25 cellular contexts compared by ENCODE assay signal in the genomic region with DNA sequence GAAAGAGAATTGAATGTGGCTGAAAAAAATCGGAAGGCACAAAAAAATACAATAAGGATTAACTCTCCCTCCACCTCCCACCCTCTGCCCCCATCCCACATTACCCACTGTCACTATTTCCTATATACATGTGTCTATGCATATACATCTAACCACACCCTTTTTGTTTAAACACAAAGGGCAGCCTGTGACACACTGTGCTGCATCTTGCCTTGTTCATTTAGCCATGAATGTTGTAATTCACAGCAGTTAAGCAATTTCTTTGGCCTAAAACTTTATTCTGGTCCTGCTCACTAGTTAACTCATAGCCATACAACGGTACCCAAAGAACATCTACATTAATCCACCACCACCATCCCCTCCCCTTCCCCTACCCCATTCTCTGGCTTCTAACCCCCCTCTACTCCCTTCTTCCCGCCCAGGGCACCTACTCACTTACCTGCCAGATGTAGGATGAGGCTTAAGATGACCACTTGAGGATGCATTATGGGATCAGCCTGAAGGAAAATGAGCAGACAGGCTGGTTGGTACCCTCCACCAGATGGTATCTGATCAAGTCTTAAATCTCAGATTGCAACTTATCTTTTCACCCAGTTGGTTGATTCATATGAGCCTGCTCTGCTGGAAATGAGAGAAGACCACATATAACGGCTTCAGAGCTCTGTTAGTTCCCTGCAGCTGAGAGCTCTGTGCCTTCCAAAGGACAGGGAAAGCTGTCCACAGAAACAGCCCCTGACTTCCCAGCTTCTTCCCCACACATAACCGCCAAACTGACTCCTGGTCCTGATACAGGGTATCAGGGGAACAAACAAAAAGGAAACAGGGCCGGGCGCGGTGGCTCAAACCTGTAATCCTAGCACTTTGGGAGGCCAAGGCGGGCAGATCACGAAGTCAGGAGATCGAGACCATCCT. TPM values are rescaled to one million over a fixed set of nuclear protein-coding genes. Genes with fewer than 3 reads are reported as not detected.
DNase-seq lines count a peak whose midpoint lies in the region; ATAC-seq and TF ChIP-seq lines count a peak whose summit lies in the region.
"Had no signal": no experiment of that assay in that cellular context is flagged by ENCODE, and none has a peak within 500 bp of the region (broad histone marks: within the 10 kb centered on the region; RNA-seq: fewer than 3 reads in every experiment).

No MANE protein-coding gene starts in this region.

- no peaks in the 10 kb centered on the region for H3K27me3 Mint-ChIP-seq in stimulated activated naive CD8-positive, alpha-beta T cell treated with anti-CD3 and anti-CD28 coated beads, Interleukin-15, Interleukin-2, amounts not matched to agents 100 ng/mL and 50 ng/mL, for 24 hours
- H3K27me3 Mint-ChIP-seq in stimulated activated naive CD8-positive, alpha-beta T cell treated with anti-CD3 and anti-CD28 coated beads, Interleukin-15, amount 100 ng/mL, for 72 hours, result no peaks in the 10 kb centered on the region
- no peaks in the 10 kb centered on the region for H3K27me3 Mint-ChIP-seq in activated T-cell treated with anti-CD3 and anti-CD28 coated beads, Interleukin-2, amount 50 U/mL, for 4 hours (ENCODE audit: low read depth)
- H3K27me3 Mint-ChIP-seq: CD4-positive, alpha-beta T cell had no signal

- no peak overlapping the region for H3K27ac ChIP-seq in OCI-LY3 (ENCODE audit: low read length)
- H3K27ac ChIP-seq: ascending aorta, uterus, VCaP had no signal

- ATAC-seq in stimulated activated naive CD8-positive, alpha-beta T cell treated with anti-CD3 and anti-CD28 coated beads, Interleukin-15, amount 100 ng/mL, for 72 hours, result no peak
- ATAC-seq in activated T-cell treated with anti-CD3 and anti-CD28 coated beads, Interleukin-2, amount 50 U/mL, for 4 hours, result no peak
- ATAC-seq: HCT116 had no signal

- H3K4me3 ChIP-seq in OCI-LY3 (ENCODE audit: low read length) (peak overlapping the region; percentile 72), kidney epithelial cell (ENCODE audit: low read depth, low read length) (peak overlapping the region; percentile 8), MG63 (no peak overlapping the region)
- H3K4me3 ChIP-seq: ascending aorta, uterus had no signal

- no peaks in the 10 kb centered on the region for H3K27me3 ChIP-seq in OCI-LY3 (ENCODE audit: low read depth, low read length)
- H3K27me3 ChIP-seq in kidney epithelial cell (ENCODE audit: control insufficient read depth, insufficient read depth, low read length), result no peaks in the 10 kb centered on the region
- no peaks in the 10 kb centered on the region for H3K27me3 ChIP-seq in MG63
- H3K27me3 ChIP-seq: ascending aorta, uterus had no signal

- no peaks in the 10 kb centered on the region for H3K36me3 ChIP-seq in OCI-LY3 (replicated peaks; ENCODE audit: low read depth, low read length)
- H3K36me3 ChIP-seq in kidney epithelial cell (ENCODE audit: control insufficient read depth, insufficient read depth, low read length), result no peaks in the 10 kb centered on the region
- H3K36me3 ChIP-seq in MG63, result no peaks in the 10 kb centered on the region
- H3K36me3 ChIP-seq: ascending aorta, uterus had no signal

- no peaks in the 10 kb centered on the region for H3K79me2 ChIP-seq in OCI-LY3 (ENCODE audit: low read length)

- H3K9ac ChIP-seq in OCI-LY3 (ENCODE audit: low read length), result no peak overlapping the region

- H3K27ac Mint-ChIP-seq in stimulated activated naive CD8-positive, alpha-beta T cell treated with anti-CD3 and anti-CD28 coated beads, Interleukin-15, Interleukin-2, amounts not matched to agents 100 ng/mL and 50 ng/mL, for 24 hours, result peak overlapping the region; percentile 49
- no peak overlapping the region for H3K27ac Mint-ChIP-seq in stimulated activated naive CD8-positive, alpha-beta T cell treated with anti-CD3 and anti-CD28 coated beads, Interleukin-15, amount 100 ng/mL, for 72 hours
- H3K27ac Mint-ChIP-seq: CD4-positive, alpha-beta T cell had no signal

- peak overlapping the region; percentile 93 for H3K4me2 ChIP-seq in OCI-LY3 (ENCODE audit: low read length)

- H3K36me3 Mint-ChIP-seq in stimulated activated naive CD8-positive, alpha-beta T cell treated with anti-CD3 and anti-CD28 coated beads, Interleukin-15, Interleukin-2, amounts not matched to agents 100 ng/mL and 50 ng/mL, for 24 hours (ENCODE audit: low read depth), result no peaks in the 10 kb centered on the region
- H3K36me3 Mint-ChIP-seq in activated T-cell treated with anti-CD3 and anti-CD28 coated beads, Interleukin-2, amount 50 U/mL, for 4 hours (ENCODE audit: insufficient read depth), result no peaks in the 10 kb centered on the region

- peak overlapping the region; percentile 95; the same call in 1 of the 2 replicates for H2AFZ ChIP-seq in OCI-LY3 (ENCODE audit: low read depth, low read length)

- no peak for DNase-seq in stimulated activated naive CD8-positive, alpha-beta T cell treated with anti-CD3 and anti-CD28 coated beads, Interleukin-15, amount 100 ng/mL, for 72 hours
- DNase-seq in kidney epithelial cell (ENCODE audit: low read depth) (no peak), NK-92 (lab: John Stamatoyannopoulos, UW; ENCODE audit: unreplicated experiment) (no peak), MG63 (no peak)
- no peak for DNase-seq in stimulated activated CD8-positive, alpha-beta memory T cell treated with anti-CD3 and anti-CD28 coated beads, Interleukin-4, amount 100 ng/mL, for 48 hours
- DNase-seq in activated T-cell treated with anti-CD3 and anti-CD28 coated beads, Interleukin-2, amount 50 U/mL, for 4 hours, result no peak
- DNase-seq: activated naive CD4-positive, alpha-beta T cell treated with Interleukin-2 at 50 U/mL for 16 hours; activated T-cell treated with anti-CD3 and anti-CD28 coated beads for 4 hours; CD4-positive, alpha-beta T cell; DND-41; MM.1S; NCI-H187 treated with DMSO at 0.1 percent for 48 hours; NCI-H446 treated with DMSO at 0.1 percent for 48 hours; OCI-M1; SIG-M5; stimulated activated CD4-positive, alpha-beta T cell treated with anti-CD3 and anti-CD28 coated beads, Interleukin-4, amount 100 ng/mL, for 24 hours; T-helper 1 cell; uterus had no signal

- no peak overlapping the region for H3K4me3 Mint-ChIP-seq in stimulated activated naive CD8-positive, alpha-beta T cell treated with anti-CD3 and anti-CD28 coated beads, Interleukin-15, Interleukin-2, amounts not matched to agents 100 ng/mL and 50 ng/mL, for 24 hours
- no peak overlapping the region for H3K4me3 Mint-ChIP-seq in stimulated activated naive CD8-positive, alpha-beta T cell treated with anti-CD3 and anti-CD28 coated beads, Interleukin-15, amount 100 ng/mL, for 72 hours
- H3K4me3 Mint-ChIP-seq in activated T-cell treated with anti-CD3 and anti-CD28 coated beads, Interleukin-2, amount 50 U/mL, for 4 hours, result no peak overlapping the region
- H3K4me3 Mint-ChIP-seq: CD4-positive, alpha-beta T cell; neural crest cell had no signal

- no peaks in the 10 kb centered on the region for H3K4me1 Mint-ChIP-seq in stimulated activated naive CD8-positive, alpha-beta T cell treated with anti-CD3 and anti-CD28 coated beads, Interleukin-15, Interleukin-2, amounts not matched to agents 100 ng/mL and 50 ng/mL, for 24 hours (ENCODE audit: low read depth)
- no peaks in the 10 kb centered on the region for H3K4me1 Mint-ChIP-seq in stimulated activated naive CD8-positive, alpha-beta T cell treated with anti-CD3 and anti-CD28 coated beads, Interleukin-15, amount 100 ng/mL, for 72 hours
- H3K4me1 Mint-ChIP-seq in activated T-cell treated with anti-CD3 and anti-CD28 coated beads, Interleukin-2, amount 50 U/mL, for 4 hours (ENCODE audit: low read depth), result no peaks in the 10 kb centered on the region

- TF ChIP-seq CTCF in OCI-LY3 (IDR thresholded peaks at IDR 0.05; ENCODE audit: low read depth, low read length), result no peak
- TF ChIP-seq CTCF in kidney epithelial cell (IDR thresholded peaks at IDR 0.05; ENCODE audit: insufficient read depth, low read length, poor library complexity, severe bottlenecking), result no peak

- no peaks in the 10 kb centered on the region for H3K9me3 Mint-ChIP-seq in stimulated activated naive CD8-positive, alpha-beta T cell treated with anti-CD3 and anti-CD28 coated beads, Interleukin-15, Interleukin-2, amounts not matched to agents 100 ng/mL and 50 ng/mL, for 24 hours
- H3K9me3 Mint-ChIP-seq in stimulated activated naive CD8-positive, alpha-beta T cell treated with anti-CD3 and anti-CD28 coated beads, Interleukin-15, amount 100 ng/mL, for 72 hours, result no peaks in the 10 kb centered on the region
- H3K9me3 Mint-ChIP-seq in activated T-cell treated with anti-CD3 and anti-CD28 coated beads, Interleukin-2, amount 50 U/mL, for 4 hours, result no peaks in the 10 kb centered on the region
- H3K9me3 Mint-ChIP-seq: CD4-positive, alpha-beta T cell; neural crest cell had no signal

- no peaks in the 10 kb centered on the region for H4K20me1 ChIP-seq in OCI-LY3 (ENCODE audit: insufficient read depth, low read length)

- H3K4me1 ChIP-seq in OCI-LY3 (ENCODE audit: low read length), result peaks cover 11% of the 10 kb centered on the region
- H3K4me1 ChIP-seq: ascending aorta, uterus had no signal

- H3K9me3 ChIP-seq in OCI-LY3 (ENCODE audit: insufficient read depth, low read length), result no peaks in the 10 kb centered on the region
- H3K9me3 ChIP-seq in MG63, result no peaks in the 10 kb centered on the region
- H3K9me3 ChIP-seq: ascending aorta, uterus had no signal

RNA-seq across cellular contexts. Expression of a gene that starts 1.2 kb away (rescaled TPM):
- 0.29 and 1.4 TPM in 2 replicates for total RNA-seq in kidney epithelial cell
- not detected in 2 replicates for total RNA-seq in MG63 (2014; rRNA removed; shearing (Covaris generic); ENCODE audit: low replicate concordance)
- not detected for total RNA-seq in activated T-cell treated with anti-CD3 and anti-CD28 coated beads, Interleukin-2, amount 50 U/mL, for 4 hours
- total RNA-seq: ascending aorta, neural crest cell, pulmonary artery endothelial cell had no signal

RNA-seq across cellular contexts. Expression of a gene that starts 51.1 kb away (rescaled TPM):
- 1.5 and 1.6 TPM in 2 replicates for total RNA-seq in kidney epithelial cell
- 0.23 TPM in 1 of 2 replicates, not detected in the other for total RNA-seq in MG63 (2014; rRNA removed; shearing (Covaris generic); ENCODE audit: low replicate concordance)
- total RNA-seq in activated T-cell treated with anti-CD3 and anti-CD28 coated beads, Interleukin-2, amount 50 U/mL, for 4 hours, result 1 to 10 TPM; 3.4 to 8.9 (median 4.4) TPM
